In genomic region chr13:98447881-98448641, GRCh38 we compare ENCODE assay signal across 9 cellular contexts.
A peak's percentile ranks its signal among the peaks of the same experiment; 100 is the strongest.
DNase-seq lines count a peak whose midpoint lies in the region; ATAC-seq and TF ChIP-seq lines count a peak whose summit lies in the region.
"Had no signal": no experiment of that assay in that cellular context is flagged by ENCODE, and none has a peak within 500 bp of the region (broad histone marks: within the 10 kb centered on the region; RNA-seq: fewer than 3 reads in every experiment).

No MANE protein-coding gene starts in this region.

- no peak overlapping the region for H3K4me3 Mint-ChIP-seq in CD4-positive, alpha-beta memory T cell
- H3K4me3 Mint-ChIP-seq in activated CD8-positive, alpha-beta T cell treated with anti-CD3 and anti-CD28 coated beads, Interleukin-2, amount 10 ng/mL, durations not matched to agents 7 days and 5 days: no peak overlapping the region

- in situ Hi-C loops in transverse colon (cut with MboI; ENCODE audit: low pct_ligation_motif_present in 1 of 4, low pct_unique_long_range_greater_than_20kb in 1 of 4, low sequenced_read_pairs in 3 of 4): loop anchor here (5.0 to 25.0 kb wide), 4 partner anchors 207 to 586 kb away; no protein-coding TSS in a partner anchor

- TF ChIP-seq POLR2A in transverse colon (IDR thresholded peaks at IDR 0.05): no peak

- no peak overlapping the region for H3K27ac ChIP-seq in CD4-positive, alpha-beta memory T cell (ENCODE audit: low read depth, low read length)
- no peak overlapping the region for H3K27ac ChIP-seq in right atrium auricular region
- H3K27ac ChIP-seq in transverse colon: peak overlapping the region in 1 of 4 donors; percentile 82
- H3K27ac ChIP-seq: thoracic aorta had no signal

- no peak for ATAC-seq in activated CD8-positive, alpha-beta T cell treated with anti-CD3 and anti-CD28 coated beads, Interleukin-2, amount 10 ng/mL, durations not matched to agents 7 days and 5 days
- no peak for ATAC-seq in HG03175 (IDR thresholded peaks at IDR 0.05; ENCODE audit: unreplicated experiment)

- H3K27me3 Mint-ChIP-seq in CD4-positive, alpha-beta memory T cell: no peaks in the 10 kb centered on the region
- no peaks in the 10 kb centered on the region for H3K27me3 Mint-ChIP-seq in activated CD8-positive, alpha-beta T cell treated with anti-CD3 and anti-CD28 coated beads, Interleukin-2, amount 10 ng/mL, durations not matched to agents 7 days and 5 days (ENCODE audit: low read depth)

- intact Hi-C loops in CD4-positive, alpha-beta memory T cell (cut with micrococcal nuclease): no loop called here
- intact Hi-C loops in transverse colon (cut with DNase I; ENCODE audit: low total_unique reads): loop anchor here (5.0 kb wide), 1 partner anchor 204 kb away; no protein-coding TSS in a partner anchor

- no peak overlapping the region for H3K4me3 ChIP-seq in CD4-positive, alpha-beta memory T cell (ENCODE audit: low read length in 2 of 2)
- H3K4me3 ChIP-seq in right atrium auricular region (no peak overlapping the region), transverse colon (no peak overlapping the region), MG63 (no peak overlapping the region)
- H3K4me3 ChIP-seq: thoracic aorta had no signal

- no peak for TF ChIP-seq EP300 in transverse colon (IDR thresholded peaks at IDR 0.05; ENCODE audit: low read depth)

- peaks cover 23 to 51% (median 38%) of the 10 kb centered on the region in 4 donors for H3K4me1 Mint-ChIP-seq in CD4-positive, alpha-beta memory T cell
- H3K4me1 Mint-ChIP-seq in activated CD8-positive, alpha-beta T cell treated with anti-CD3 and anti-CD28 coated beads, Interleukin-2, amount 10 ng/mL, durations not matched to agents 7 days and 5 days (ENCODE audit: low read depth): peaks cover 29% of the 10 kb centered on the region

- DNase-seq in CD4-positive, alpha-beta memory T cell: no peak
- DNase-seq in HPDE6-E6E7 (ENCODE audit: extremely low spot score): peak; percentile 26
- DNase-seq in activated CD8-positive, alpha-beta T cell treated with anti-CD3 and anti-CD28 coated beads, Interleukin-2, amount 10 ng/mL, durations not matched to agents 7 days and 5 days: no peak
- DNase-seq in right atrium auricular region (ENCODE audit: low spot score): no peak
- no peak for DNase-seq in transverse colon
- DNase-seq in NCI-H2107 treated with DMSO at 0.1 percent for 48 hours (lab: John Stamatoyannopoulos, UW; ENCODE audit: unreplicated experiment): no peak
- DNase-seq in MG63: no peak

- no peaks in the 10 kb centered on the region for H3K9me3 ChIP-seq in CD4-positive, alpha-beta memory T cell (ENCODE audit: control insufficient read depth in 1 of 2, low read length in 2 of 2)
- H3K9me3 ChIP-seq in right atrium auricular region (no peaks in the 10 kb centered on the region), transverse colon (no peaks in the 10 kb centered on the region), MG63 (no peaks in the 10 kb centered on the region)
- H3K9me3 ChIP-seq: thoracic aorta had no signal

- CTCF ChIA-PET in CD4-positive, alpha-beta memory T cell (lab: Charles Lee; ENCODE audit: partially characterized antibody): interaction anchor here (0.8 to 9.5 kb wide), 12 partner anchors 8 to 227 kb away, joined by 3 to 345 read pairs (median 4); no protein-coding TSS in a partner anchor
- CTCF ChIA-PET in activated CD8-positive, alpha-beta T cell treated with anti-CD3 and anti-CD28 coated beads, Interleukin-2, amount 10 ng/mL, durations not matched to agents 7 days and 5 days (lab: Charles Lee): interaction anchor here (3.9 kb wide), 1 partner anchor 205 kb away, joined by 102 read pairs; no protein-coding TSS in a partner anchor

- no peaks in the 10 kb centered on the region for H3K9me3 Mint-ChIP-seq in CD4-positive, alpha-beta memory T cell
- no peaks in the 10 kb centered on the region for H3K9me3 Mint-ChIP-seq in activated CD8-positive, alpha-beta T cell treated with anti-CD3 and anti-CD28 coated beads, Interleukin-2, amount 10 ng/mL, durations not matched to agents 7 days and 5 days (ENCODE audit: insufficient read depth)

- H3K4me1 ChIP-seq in CD4-positive, alpha-beta memory T cell (ENCODE audit: insufficient read depth, low read length): peaks cover 31% of the 10 kb centered on the region
- peaks cover 0 to 41% of the 10 kb centered on the region in 2 donors for H3K4me1 ChIP-seq in right atrium auricular region
- peaks cover 10 to 27% (median 18%) of the 10 kb centered on the region in 4 donors for H3K4me1 ChIP-seq in transverse colon

- peaks cover 20% of the 10 kb centered on the region for H3K36me3 ChIP-seq in CD4-positive, alpha-beta memory T cell (ENCODE audit: insufficient read depth, low read length)
- H3K36me3 ChIP-seq in right atrium auricular region (peaks cover 29% of the 10 kb centered on the region), transverse colon (peaks cover 0 to 14% (median 6%) of the 10 kb centered on the region in 4 donors), MG63 (peaks cover 51% of the 10 kb centered on the region)
- H3K36me3 ChIP-seq: thoracic aorta had no signal

- peaks cover 37 to 45% of the 10 kb centered on the region in 2 donors for H3K36me3 Mint-ChIP-seq in CD4-positive, alpha-beta memory T cell
- H3K36me3 Mint-ChIP-seq in activated CD8-positive, alpha-beta T cell treated with anti-CD3 and anti-CD28 coated beads, Interleukin-2, amount 10 ng/mL, durations not matched to agents 7 days and 5 days (ENCODE audit: low read depth): peaks cover 40% of the 10 kb centered on the region

- 66 to 81% methylated on average over 13 to 28 of the region's 28 CpGs for WGBS in transverse colon (ENCODE audit: low coverage in 1 of 2), 2 donors

- peak; percentile 59 to 73 for TF ChIP-seq CTCF in right atrium auricular region (IDR thresholded peaks at IDR 0.05)
- peak; percentile 24 to 42 (median 36) for TF ChIP-seq CTCF in transverse colon (IDR thresholded peaks at IDR 0.05)

- H3K27me3 ChIP-seq in CD4-positive, alpha-beta memory T cell (ENCODE audit: insufficient read depth, low read length): no peaks in the 10 kb centered on the region
- H3K27me3 ChIP-seq in right atrium auricular region (no peaks in the 10 kb centered on the region), transverse colon (no peaks in the 10 kb centered on the region), MG63 (no peaks in the 10 kb centered on the region)

- POLR2A ChIA-PET in CD4-positive, alpha-beta memory T cell (lab: Charles Lee; ENCODE audit: partially characterized antibody): interaction anchor here (1.2 to 1.5 kb wide), 3 partner anchors 115 to 205 kb away, joined by 3 to 5 read pairs (median 3); no protein-coding TSS in a partner anchor
- POLR2A ChIA-PET in activated CD8-positive, alpha-beta T cell treated with anti-CD3 and anti-CD28 coated beads, Interleukin-2, amount 10 ng/mL, durations not matched to agents 7 days and 5 days (lab: Charles Lee): interaction anchor here (0.6 kb wide), 1 partner anchor 28 kb away, joined by 4 read pairs; no protein-coding TSS in a partner anchor

- peak overlapping the region in 5 of 7 donors; percentile 5 to 78 (median 70) for H3K27ac Mint-ChIP-seq in CD4-positive, alpha-beta memory T cell
- H3K27ac Mint-ChIP-seq in activated CD8-positive, alpha-beta T cell treated with anti-CD3 and anti-CD28 coated beads, Interleukin-2, amount 10 ng/mL, durations not matched to agents 7 days and 5 days: peak overlapping the region; percentile 36
